In genomic region chr16:25111403-25112166, GRCh38 we compare ENCODE assay signal across 8 cellular contexts. TPM values are rescaled to one million over a fixed set of nuclear protein-coding genes. Genes with fewer than 3 reads are reported as not detected.
DNase-seq lines count a peak whose midpoint lies in the region; ATAC-seq, FAIRE-seq and TF ChIP-seq lines count a peak whose summit lies in the region.

Gene LCMT1, plus strand, starts transcription at chr16:25111742. Its CDS starts 142 bp downstream, at chr16:25111884.

- H3K9ac ChIP-seq in kidney (ENCODE audit: low read length in 2 of 2) = peak within 1 kb of the TSS; percentile 77

- peak within 1 kb of the TSS; percentile 90 to 94 for H3K4me3 ChIP-seq in kidney (ENCODE audit: low read length in 2 of 2)

- peaks cover 0 to 10% of the 10 kb centered on the region in 2 donors for H3K36me3 ChIP-seq in kidney (ENCODE audit: control insufficient read depth in 1 of 2, insufficient read depth in 2 of 2, low read length in 2 of 2)

- DNase-seq in AML-193 (lab: John Stamatoyannopoulos, UW) (peak; percentile 98), NCI-H510A treated with DMSO at 0.1 percent for 48 hours (lab: John Stamatoyannopoulos, UW) (peak; percentile 99), chondrocyte (ENCODE audit: low spot score) (no peak), kidney (peak; percentile 96)
- peak; percentile 84 to 87 for DNase-seq in activated CD4-positive, alpha-beta T cell treated with anti-CD3 and anti-CD28 coated beads for 24 hours (ENCODE audit: low read depth in 2 of 2)
- peak; percentile 94 for DNase-seq in stimulated activated CD4-positive, alpha-beta T cell treated with anti-CD3 and anti-CD28 coated beads, Interleukin-15, amount 100 ng/mL, for 24 hours

- intact Hi-C loops in kidney (cut with DNase I) = no loop called here

- H3K4me3 Mint-ChIP-seq in chondrocyte (ENCODE audit: unreplicated experiment) = peak within 1 kb of the TSS; percentile 81

- no peaks in the 10 kb centered on the region for H3K9me3 Mint-ChIP-seq in chondrocyte (ENCODE audit: low read depth)

- ATAC-seq in HG03439 (IDR thresholded peaks at IDR 0.05; ENCODE audit: unreplicated experiment) = peak; percentile 85

- TF ChIP-seq CTCF in chondrocyte (IDR thresholded peaks at IDR 0.05) (peak; percentile 43), kidney (IDR thresholded peaks at IDR 0.05; ENCODE audit: borderline replicate concordance, extremely low read depth, insufficient read depth) (no peak)

- peaks cover 12 to 18% of the 10 kb centered on the region in 2 donors for H3K4me1 ChIP-seq in kidney (ENCODE audit: control insufficient read depth in 1 of 2, insufficient read depth in 1 of 2, low read depth in 1 of 2, low read length in 2 of 2)

- H3K27ac Mint-ChIP-seq in chondrocyte (ENCODE audit: unreplicated experiment) = peak within 1 kb of the TSS; percentile 96

- no peaks in the 10 kb centered on the region for H3K27me3 Mint-ChIP-seq in chondrocyte (ENCODE audit: low read depth)

- FAIRE-seq in kidney (lab: Jason Lieb, UNC) = peak; percentile 94

- peaks cover 52% of the 10 kb centered on the region for H3K4me1 Mint-ChIP-seq in chondrocyte (ENCODE audit: low read depth)

- H3K27ac ChIP-seq in kidney (ENCODE audit: low read depth in 2 of 2, low read length in 2 of 2) = peak within 1 kb of the TSS; percentile 44 to 86

- TF ChIP-seq POLR2A in GM19193 (IDR thresholded peaks at IDR 0.05; ENCODE audit: extremely low read depth, insufficient read depth, insufficient read length) = peak; percentile 61

- H3K9me3 ChIP-seq in kidney (ENCODE audit: control insufficient read depth in 1 of 2, low read length in 2 of 2) = no peaks in the 10 kb centered on the region

- no peaks in the 10 kb centered on the region for H3K36me3 Mint-ChIP-seq in chondrocyte (ENCODE audit: low read depth)

RNA-seq across cellular contexts. Expression of gene LCMT1, which starts in this region (rescaled TPM):
- 35.4 to 37.1 TPM (median 35.5 TPM) in 3 replicates for total RNA-seq in chondrocyte
- 44.8 TPM for total RNA-seq in kidney
- 52.9 TPM for polyA plus RNA-seq in kidney (ENCODE audit: insufficient read depth, low read depth, low replicate concordance)
